In genomic region chr9:116978155-116978554, GRCh38 we compare ENCODE assay signal across 24 cellular contexts.
DNase-seq lines count a peak whose midpoint lies in the region; ATAC-seq and TF ChIP-seq lines count a peak whose summit lies in the region.
"Had no signal": no experiment of that assay in that cellular context is flagged by ENCODE, and none has a peak within 500 bp of the region (broad histone marks: within the 10 kb centered on the region; RNA-seq: fewer than 3 reads in every experiment).

No MANE protein-coding gene starts in this region.

- H3K4me1 ChIP-seq in RWPE2 (ENCODE audit: insufficient read depth, poor library complexity, severe bottlenecking): peaks cover 14% of the 10 kb centered on the region
- peaks cover 14% of the 10 kb centered on the region for H3K4me1 ChIP-seq in foreskin keratinocyte
- H3K4me1 ChIP-seq: colonic mucosa, pancreas, right atrium auricular region had no signal

- no peaks in the 10 kb centered on the region for H3K36me3 ChIP-seq in RWPE2 (ENCODE audit: low read depth)
- H3K36me3 ChIP-seq: cardiac muscle cell, colonic mucosa, pancreas, right atrium auricular region had no signal

- H3K27me3 ChIP-seq in RWPE2 (ENCODE audit: insufficient read depth, poor library complexity, severe bottlenecking) (no peaks in the 10 kb centered on the region), foreskin keratinocyte (no peaks in the 10 kb centered on the region)
- H3K27me3 ChIP-seq: cardiac muscle cell, colonic mucosa, pancreas, right atrium auricular region had no signal

- ATAC-seq in RWPE2 (ENCODE audit: low read depth) (peak; percentile 92), foreskin keratinocyte (peak; percentile 79), HG03025 (IDR thresholded peaks at IDR 0.05; ENCODE audit: low FRiP score, unreplicated experiment) (no peak)
- ATAC-seq: activated CD8-positive, alpha-beta T cell treated with anti-CD3 and anti-CD28 coated beads for 36 hours; activated naive CD4-positive, alpha-beta T cell treated with anti-CD3 and anti-CD28 coated beads, Interleukin-2, amount 50 U/mL, for 72 hours; HCT116; pancreas had no signal

- DNase-seq in HT-29 (ENCODE audit: low spot score) (peak; percentile 45), RWPE2 (ENCODE audit: low spot score) (no peak), foreskin keratinocyte (peak; percentile 43 to 77), renal cortical epithelial cell (ENCODE audit: low read depth) (peak; percentile 98), NCI-H774 (lab: John Stamatoyannopoulos, UW) (no peak)
- DNase-seq in activated T-cell treated with anti-CD3 and anti-CD28 coated beads, Interleukin-2, amount 50 U/mL, for 48 hours: no peak
- DNase-seq: activated CD4-positive, alpha-beta T cell treated with anti-CD3 and anti-CD28 coated beads for 1 hour; activated CD8-positive, alpha-beta T cell treated with anti-CD3 and anti-CD28 coated beads for 36 hours; Calu3; colonic mucosa; effector memory CD4-positive, alpha-beta T cell; islet precursor cell; NCI-H1092; NCI-H187; pancreas; stimulated activated CD4-positive, alpha-beta T cell treated with anti-CD3 and anti-CD28 coated beads, Interleukin-2, amount 100 ng/mL, for 24 hours; T-helper 2 cell had no signal

- peak overlapping the region; percentile 39 for H3K27ac ChIP-seq in RWPE2 (ENCODE audit: poor library complexity, severe bottlenecking)
- no peak overlapping the region for H3K27ac ChIP-seq in foreskin keratinocyte
- H3K27ac ChIP-seq: C4-2B, cardiac muscle cell, colonic mucosa, pancreas, right atrium auricular region had no signal

- H3K4me3 ChIP-seq in RWPE2 (ENCODE audit: severe bottlenecking): no peak overlapping the region
- H3K4me3 ChIP-seq: cardiac muscle cell, colonic mucosa, lung, pancreas, right atrium auricular region had no signal

- no peak for TF ChIP-seq CTCF in RWPE2 (IDR thresholded peaks at IDR 0.05; ENCODE audit: poor library complexity, severe bottlenecking)
- no peak for TF ChIP-seq CTCF in foreskin keratinocyte (conservative IDR thresholded peaks at IDR 0.05)

- no peaks in the 10 kb centered on the region for H3K9me3 ChIP-seq in RWPE2 (ENCODE audit: severe bottlenecking)
- H3K9me3 ChIP-seq: colonic mucosa, pancreas, right atrium auricular region had no signal

Comparison
In these comparisons a context has a peak if more than half of its experiments do, and no peak if none do; other contexts are left out.
1. DNase-seq: peak in HT-29 (single experiment), foreskin keratinocyte (2 of 2) and renal cortical epithelial cell (single experiment); none in RWPE2 (single experiment), NCI-H774 (single experiment) and activated T-cell treated with anti-CD3 and anti-CD28 coated beads, Interleukin-2, amount 50 U/mL, for 48 hours (0 of 2).